In the genomic region with DNA sequence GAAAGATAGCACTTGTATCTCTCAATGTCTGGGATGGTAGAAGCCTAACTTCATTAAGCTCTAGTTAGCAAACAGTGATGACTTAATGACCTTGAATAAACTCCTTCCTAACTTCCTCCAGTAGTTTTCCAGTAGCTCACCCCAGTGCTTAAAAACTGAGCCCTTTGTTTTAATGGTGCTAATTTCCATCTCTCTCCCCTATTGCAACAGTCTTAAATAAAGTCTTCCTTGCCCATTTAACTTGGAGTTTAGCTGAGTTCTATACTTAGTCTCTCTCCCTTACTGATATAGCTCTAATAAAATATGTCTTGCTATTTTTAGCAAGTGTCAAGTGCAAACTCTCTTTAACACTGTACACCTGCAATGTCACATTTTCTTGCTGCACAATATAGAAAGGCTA, we compare ENCODE assay signal across 27 cellular contexts.
"Had no signal": no experiment of that assay in that cellular context is flagged by ENCODE, and none has a peak within 500 bp of the region (broad histone marks: within the 10 kb centered on the region; RNA-seq: fewer than 3 reads in every experiment).

No MANE protein-coding gene starts in this region.

- H3K4me3 ChIP-seq: left lung, lower lobe of right lung, pancreas, psoas muscle, right atrium auricular region, right lobe of liver, smooth muscle cell, stomach, testis, thyroid gland, transverse colon, upper lobe of left lung, vagina had no signal

- H3K4me2 ChIP-seq: smooth muscle cell had no signal

- H3K27me3 ChIP-seq: left lung, pancreas, right atrium auricular region, right lobe of liver, stomach, testis, thyroid gland, transverse colon, upper lobe of left lung, vagina had no signal

- DNase-seq: hypothalamus; immature natural killer cell; kidney; left colon; left lung; lower lobe of right lung; mesendoderm; naive B cell; natural killer cell; nucleus accumbens; pancreas; posterior cingulate gyrus; psoas muscle; right lobe of liver; stimulated activated CD4-positive, alpha-beta T cell treated with anti-CD3 and anti-CD28 coated beads, Interleukin-1b, Interleukin-23, amount 100 ng/mL, for 48 hours; stimulated activated CD4-positive, alpha-beta T cell treated with anti-CD3 and anti-CD28 coated beads, Interleukin-4, amount 100 ng/mL, for 1 hour; stimulated activated naive B cell treated with anti-CD40 and anti-IgM and Interleukin-4, amounts not matched to agents 10 μg/mL and 1 μg/mL and 100 μg/mL, for 72 hours; stimulated activated naive CD8-positive, alpha-beta T cell treated with anti-CD3 and anti-CD28 coated beads, Interleukin-15, Interleukin-2, amounts not matched to agents 100 U/mL and 50 U/mL, for 24 hours; stomach; testis; thyroid gland; transverse colon; upper lobe of left lung had no signal

- H3K4me3 Mint-ChIP-seq: immature natural killer cell; mesothelial cell of epicardium; naive B cell; natural killer cell; stimulated activated naive B cell treated with anti-CD40 and anti-IgM and Interleukin-4, amounts not matched to agents 10 μg/mL and 1 μg/mL and 100 μg/mL, for 72 hours had no signal

- H3K4me1 ChIP-seq: left lung, lower lobe of right lung, psoas muscle, right atrium auricular region, testis, thyroid gland, vagina had no signal

- H3K27ac Mint-ChIP-seq: immature natural killer cell; mesothelial cell of epicardium; naive B cell; natural killer cell; stimulated activated naive B cell treated with anti-CD40 and anti-IgM and Interleukin-4, amounts not matched to agents 10 μg/mL and 1 μg/mL and 100 μg/mL, for 72 hours had no signal

- H3K36me3 Mint-ChIP-seq: immature natural killer cell; mesothelial cell of epicardium; naive B cell; natural killer cell; stimulated activated naive B cell treated with anti-CD40 and anti-IgM and Interleukin-4, amounts not matched to agents 10 μg/mL and 1 μg/mL and 100 μg/mL, for 72 hours had no signal

- H3K4me1 Mint-ChIP-seq: immature natural killer cell; naive B cell; natural killer cell; stimulated activated naive B cell treated with anti-CD40 and anti-IgM and Interleukin-4, amounts not matched to agents 10 μg/mL and 1 μg/mL and 100 μg/mL, for 72 hours had no signal

- H3K27ac ChIP-seq: left lung, lower lobe of right lung, pancreas, psoas muscle, right atrium auricular region, right lobe of liver, stomach, testis, thyroid gland, transverse colon, upper lobe of left lung, vagina had no signal

- H3K36me3 ChIP-seq: left lung, lower lobe of right lung, pancreas, right atrium auricular region, right lobe of liver, stomach, thyroid gland, transverse colon, upper lobe of left lung, vagina had no signal

- ATAC-seq: left colon; left lung; lower lobe of right lung; natural killer cell; pancreas; psoas muscle; right lobe of liver; stimulated activated naive B cell treated with anti-CD40 and anti-IgM and Interleukin-4, amounts not matched to agents 10 μg/mL and 1 μg/mL and 100 μg/mL, for 72 hours; stimulated activated naive CD8-positive, alpha-beta T cell treated with anti-CD3 and anti-CD28 coated beads, Interleukin-15, Interleukin-2, amounts not matched to agents 100 U/mL and 50 U/mL, for 24 hours had no signal

- H3K27me3 Mint-ChIP-seq: naive B cell; stimulated activated naive B cell treated with anti-CD40 and anti-IgM and Interleukin-4, amounts not matched to agents 10 μg/mL and 1 μg/mL and 100 μg/mL, for 72 hours had no signal
